1 cellular context compared by ENCODE assay signal in genomic region chr5:149576021-149576420, GRCh38.
A peak's percentile ranks its signal among the peaks of the same experiment; 100 is the strongest.
TF ChIP-seq lines count a peak whose summit lies in the region.

No MANE protein-coding gene starts in this region.

TF ChIP-seq in GM12878, 131 proteins besides CTCF, POLR2A, EP300 and RAD21:
- TF ChIP-seq CREM (IDR thresholded peaks at IDR 0.05; ENCODE audit: low read depth) (peak; percentile 71), RUNX3 (IDR thresholded peaks at IDR 0.05; ENCODE audit: low read length) (peak; percentile 54; the same call in 1 of the 2 replicates), STAT3 (IDR thresholded peaks at IDR 0.05; ENCODE audit: low read depth, low read length) (no peak), E2F8 (IDR thresholded peaks at IDR 0.05; ENCODE audit: low read depth, partially characterized antibody) (no peak), CREB1 (IDR thresholded peaks at IDR 0.05; ENCODE audit: low read depth) (peak; percentile 51; the same call in 1 of the 2 replicates), SMARCA5 (IDR thresholded peaks at IDR 0.05) (no peak), TBL1XR1 (IDR thresholded peaks at IDR 0.05; ENCODE audit: low read depth, low read length) (no peak), BACH1 (IDR thresholded peaks at IDR 0.05; ENCODE audit: borderline replicate concordance) (no peak), RBBP5 (conservative IDR thresholded peaks at IDR 0.05) (no peak), JUNB (IDR thresholded peaks at IDR 0.05) (no peak), CHD4 (IDR thresholded peaks at IDR 0.05) (no peak), TCF7 (IDR thresholded peaks at IDR 0.05; ENCODE audit: borderline replicate concordance) (peak; percentile 85), RAD51 (IDR thresholded peaks at IDR 0.05) (no peak)
- TF ChIP-seq, protein P1, sequence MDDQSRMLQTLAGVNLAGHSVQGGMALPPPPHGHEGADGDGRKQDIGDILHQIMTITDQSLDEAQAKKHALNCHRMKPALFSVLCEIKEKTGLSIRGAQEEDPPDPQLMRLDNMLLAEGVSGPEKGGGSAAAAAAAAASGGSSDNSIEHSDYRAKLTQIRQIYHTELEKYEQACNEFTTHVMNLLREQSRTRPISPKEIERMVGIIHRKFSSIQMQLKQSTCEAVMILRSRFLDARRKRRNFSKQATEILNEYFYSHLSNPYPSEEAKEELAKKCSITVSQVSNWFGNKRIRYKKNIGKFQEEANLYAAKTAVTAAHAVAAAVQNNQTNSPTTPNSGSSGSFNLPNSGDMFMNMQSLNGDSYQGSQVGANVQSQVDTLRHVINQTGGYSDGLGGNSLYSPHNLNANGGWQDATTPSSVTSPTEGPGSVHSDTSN (IDR thresholded peaks at IDR 0.05; ENCODE audit: insufficient replicate concordance, low read depth, low read length): no peak
- TF ChIP-seq, protein P2, sequence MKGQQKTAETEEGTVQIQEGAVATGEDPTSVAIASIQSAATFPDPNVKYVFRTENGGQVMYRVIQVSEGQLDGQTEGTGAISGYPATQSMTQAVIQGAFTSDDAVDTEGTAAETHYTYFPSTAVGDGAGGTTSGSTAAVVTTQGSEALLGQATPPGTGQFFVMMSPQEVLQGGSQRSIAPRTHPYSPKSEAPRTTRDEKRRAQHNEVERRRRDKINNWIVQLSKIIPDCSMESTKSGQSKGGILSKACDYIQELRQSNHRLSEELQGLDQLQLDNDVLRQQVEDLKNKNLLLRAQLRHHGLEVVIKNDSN (IDR thresholded peaks at IDR 0.05; ENCODE audit: borderline replicate concordance, extremely low read length, insufficient read depth, low read depth, low read length): no peak
TF ChIP-seq in GM12878: peak in this region for 4.
